In genomic region chr18:55790296-55790695, GRCh38 we compare ENCODE assay signal across 14 cellular contexts.
DNase-seq lines count a peak whose midpoint lies in the region; ATAC-seq, FAIRE-seq and TF ChIP-seq lines count a peak whose summit lies in the region.
"Had no signal": no experiment of that assay in that cellular context is flagged by ENCODE, and none has a peak within 500 bp of the region (broad histone marks: within the 10 kb centered on the region; RNA-seq: fewer than 3 reads in every experiment).

No MANE protein-coding gene starts in this region.

- no peaks in the 10 kb centered on the region for H3K4me1 ChIP-seq in sigmoid colon
- H3K4me1 ChIP-seq: tibial artery had no signal

- TF ChIP-seq CTCF in WTC11 (IDR thresholded peaks at IDR 0.05) = no peak
- no peak for TF ChIP-seq CTCF in sigmoid colon (IDR thresholded peaks at IDR 0.05)

- H3K27ac Mint-ChIP-seq in WTC11 = no peak overlapping the region

- no peaks in the 10 kb centered on the region for H3K27me3 ChIP-seq in sigmoid colon
- H3K27me3 ChIP-seq: cardiac muscle cell, tibial artery had no signal

- H3K4me3 Mint-ChIP-seq in WTC11 = no peak overlapping the region
- H3K4me3 Mint-ChIP-seq: naive B cell had no signal

- ATAC-seq in WTC11 = no peak

- peaks cover 5% of the 10 kb centered on the region for H3K4me1 Mint-ChIP-seq in WTC11

- FAIRE-seq in urothelium cell line (lab: Jason Lieb, UNC) = no peak

- CTCF ChIA-PET in WTC11 (lab: Charles Lee) = no interaction called here

- TF ChIP-seq POLR2A in sigmoid colon (IDR thresholded peaks at IDR 0.05) = no peak

- H3K27me3 Mint-ChIP-seq in WTC11 (ENCODE audit: low read depth) = no peaks in the 10 kb centered on the region
- H3K27me3 Mint-ChIP-seq: naive B cell had no signal

- peaks cover 0 to 3% (median 0%) of the 10 kb centered on the region in 4 donors for H3K9me3 ChIP-seq in sigmoid colon
- H3K9me3 ChIP-seq: tibial artery had no signal

- H3K4me3 ChIP-seq in sigmoid colon = no peak overlapping the region
- H3K4me3 ChIP-seq: cardiac muscle cell, skin epidermis, tibial artery had no signal

- H3K27ac ChIP-seq in sigmoid colon = no peak overlapping the region
- H3K27ac ChIP-seq: cardiac muscle cell, KMS-11, tibial artery had no signal

- intact Hi-C loops in sigmoid colon (cut with DNase I) = no loop called here

- H3K36me3 Mint-ChIP-seq in WTC11 = peaks cover 24% of the 10 kb centered on the region
- H3K36me3 Mint-ChIP-seq: naive B cell had no signal

- no peak for TF ChIP-seq EP300 in sigmoid colon (IDR thresholded peaks at IDR 0.05)

- no peaks in the 10 kb centered on the region for H3K36me3 ChIP-seq in sigmoid colon
- H3K36me3 ChIP-seq: cardiac muscle cell, tibial artery had no signal

- DNase-seq in HS-27A (ENCODE audit: low read depth) = peak; percentile 75
- DNase-seq in astrocyte of the hippocampus (ENCODE audit: low read depth, low spot score) = peak; percentile 88
- peak; percentile 64 for DNase-seq in glomerular visceral epithelial cell (ENCODE audit: extremely low spot score)
- DNase-seq in urothelium cell line (ENCODE audit: low spot score) = peak; percentile 63
- no peak for DNase-seq in NCI-H82 (lab: John Stamatoyannopoulos, UW)
- no peak for DNase-seq in WTC11 (ENCODE audit: low spot score)
- no peak for DNase-seq in sigmoid colon
- DNase-seq: DND-41, naive B cell, NCI-H2081, tibial artery had no signal

- POLR2A ChIA-PET in WTC11 (lab: Charles Lee) = no interaction called here

- H3K9me3 Mint-ChIP-seq in WTC11 = peaks cover 8% of the 10 kb centered on the region

TF ChIP-seq in WTC11, 78 proteins besides CTCF, POLR2A, EP300 and RAD21 (continues in another document):
- TF ChIP-seq JAZF1 (CRISPR knock-in tag; IDR thresholded peaks at IDR 0.05) (no peak), PRDM15 (CRISPR knock-in tag; IDR thresholded peaks at IDR 0.05) (no peak), GRHL2 (CRISPR knock-in tag; IDR thresholded peaks at IDR 0.05; ENCODE audit: insufficient replicate concordance, severe bottlenecking) (no peak), ZBTB43 (CRISPR knock-in tag; IDR thresholded peaks at IDR 0.05) (no peak), RELA (CRISPR knock-in tag; IDR thresholded peaks at IDR 0.05; ENCODE audit: borderline replicate concordance) (no peak), ETV6 (CRISPR knock-in tag; IDR thresholded peaks at IDR 0.05) (no peak), PRRX2 (CRISPR knock-in tag; IDR thresholded peaks at IDR 0.05) (no peak), ZNF512 (CRISPR knock-in tag; IDR thresholded peaks at IDR 0.05; ENCODE audit: borderline replicate concordance) (no peak), ZNF425 (CRISPR knock-in tag; conservative IDR thresholded peaks at IDR 0.05) (no peak), HMGA2 (CRISPR knock-in tag; IDR thresholded peaks at IDR 0.05) (no peak), SMAD3 (CRISPR knock-in tag; IDR thresholded peaks at IDR 0.05; ENCODE audit: borderline replicate concordance) (no peak), ZNF121 (CRISPR knock-in tag; IDR thresholded peaks at IDR 0.05) (no peak), ARID4B (CRISPR knock-in tag; IDR thresholded peaks at IDR 0.05; ENCODE audit: borderline replicate concordance) (no peak), FOXK1 (CRISPR knock-in tag; IDR thresholded peaks at IDR 0.05) (no peak)

Comparison
In these comparisons a context has a peak if more than half of its experiments do, and no peak if none do; other contexts are left out.
1. DNase-seq: peak in HS-27A (single experiment), astrocyte of the hippocampus (single experiment), glomerular visceral epithelial cell (single experiment) and urothelium cell line (single experiment); none in NCI-H82 (single experiment), WTC11 (single experiment) and sigmoid colon (single experiment).